Comparison of ENCODE assay signal across 9 cellular contexts in the genomic region with DNA sequence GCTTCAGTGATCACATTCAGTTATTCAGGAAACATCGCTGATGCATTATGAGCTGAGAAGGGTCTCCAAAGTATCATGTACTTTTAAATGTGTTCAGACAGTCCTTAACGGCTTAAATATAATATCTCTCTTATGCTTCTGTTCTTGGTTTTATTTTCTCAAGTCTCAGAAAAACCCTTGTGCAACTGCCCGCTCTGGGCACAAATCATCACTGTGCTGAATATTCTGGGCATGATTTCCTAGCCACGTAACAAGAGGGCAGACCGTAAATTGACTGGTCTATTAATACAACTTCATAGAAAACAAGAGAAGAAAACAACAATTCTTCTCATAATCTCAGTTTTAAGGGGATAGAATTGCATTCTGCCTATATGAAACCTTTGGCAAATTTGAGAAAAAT.
"Had no signal": no experiment of that assay in that cellular context is flagged by ENCODE, and none has a peak within 500 bp of the region (broad histone marks: within the 10 kb centered on the region; RNA-seq: fewer than 3 reads in every experiment).

No MANE protein-coding gene starts in this region.

- H3K4me3 ChIP-seq: GM23338 had no signal

- H2AFZ ChIP-seq: GM23338 had no signal

- ATAC-seq: GM23338, HCT116 had no signal

- DNase-seq: H9, HFFc6, IMR-90, KBM-7 had no signal

- H3K4me2 ChIP-seq: GM23338 had no signal

- FAIRE-seq: H1, H54, HTR-8/SVneo had no signal
